Comparison of ENCODE assay signal across 8 cellular contexts in genomic region chr16:29973384-29974246, GRCh38. TPM values are rescaled to one million over a fixed set of nuclear protein-coding genes. Genes with fewer than 3 reads are reported as not detected.
DNase-seq lines count a peak whose midpoint lies in the region; ATAC-seq, FAIRE-seq and TF ChIP-seq lines count a peak whose summit lies in the region.

Gene TAOK2, plus strand, starts transcription at chr16:29973868. Its CDS starts 3,905 bp downstream, at chr16:29977773.

- H3K9ac ChIP-seq in keratinocyte (ENCODE audit: control insufficient read depth, extremely low read depth, insufficient read depth, low read length), result peak within 1 kb of the TSS; percentile 88

- peak; percentile 95 for ATAC-seq in HG03439 (IDR thresholded peaks at IDR 0.05; ENCODE audit: unreplicated experiment)

- peaks cover 11 to 17% of the 10 kb centered on the region in 2 experiments for H3K36me3 ChIP-seq in keratinocyte (ENCODE audit: control insufficient read depth in 2 of 2, extremely low read depth in 1 of 2, insufficient read depth in 2 of 2, low read length in 2 of 2)

- H3K4me1 ChIP-seq in keratinocyte (ENCODE audit: control insufficient read depth, extremely low read depth, insufficient read depth, low read length), result peaks cover 18% of the 10 kb centered on the region

- H3K9me3 ChIP-seq in keratinocyte (ENCODE audit: control insufficient read depth, low read depth, low read length), result no peaks in the 10 kb centered on the region

- TF ChIP-seq POLR2A in GM19193 (IDR thresholded peaks at IDR 0.05; ENCODE audit: extremely low read depth, insufficient read depth, insufficient read length), result peak; percentile 85

- TF ChIP-seq CTCF in keratinocyte (optimal IDR thresholded peaks at IDR 0.05 in 1 of 3, IDR thresholded peaks at IDR 0.05 in 1 of 3, conservative IDR thresholded peaks at IDR 0.05 in 1 of 3; ENCODE audit: extremely low read depth in 1 of 3, insufficient read depth in 2 of 3, low read length in 3 of 3), result no peak

- peaks cover 4% of the 10 kb centered on the region for H3K9me1 ChIP-seq in keratinocyte (ENCODE audit: control insufficient read depth, extremely low read depth, insufficient read depth, low read length)

- peak within 1 kb of the TSS; percentile 81 for H3K27ac ChIP-seq in keratinocyte (ENCODE audit: control insufficient read depth, insufficient read depth, low read length)

- H4K20me1 ChIP-seq in keratinocyte (ENCODE audit: control insufficient read depth, extremely low read depth, insufficient read depth, low read length), result peaks cover 22% of the 10 kb centered on the region

- peaks cover 43% of the 10 kb centered on the region for H3K79me2 ChIP-seq in keratinocyte (ENCODE audit: control insufficient read depth, insufficient read depth, low read length)

- FAIRE-seq in keratinocyte (lab: Jason Lieb, UNC), result no peak

- H3K4me3 ChIP-seq in keratinocyte (ENCODE audit: control insufficient read depth in 2 of 3, extremely low read depth in 1 of 3, insufficient read depth in 2 of 3, low read depth in 1 of 3, low read length in 3 of 3), result peak within 1 kb of the TSS; percentile 90 to 97 (median 97)

- no peaks in the 10 kb centered on the region for H3K27me3 ChIP-seq in keratinocyte (ENCODE audit: control insufficient read depth, extremely low read depth, insufficient read depth, low read length)

- H2AFZ ChIP-seq in keratinocyte (ENCODE audit: control insufficient read depth, low read length), result peak within 1 kb of the TSS; percentile 91

- dilution Hi-C loops in keratinocyte (cut with MboI; ENCODE audit: extremely low pct_ligation_motif_present, low sequenced_read_pairs), result no loop called here

- H3K4me2 ChIP-seq in keratinocyte (ENCODE audit: control insufficient read depth, extremely low read depth, insufficient read depth, low read depth, low read length), result peak within 1 kb of the TSS; percentile 80

- DNase-seq in Ammon's horn (ENCODE audit: low spot score) (peak; percentile 99), NCI-H510A (lab: John Stamatoyannopoulos, UW) (peak; percentile 99), cerebellar cortex (ENCODE audit: low spot score) (peak; percentile 99), keratinocyte (ENCODE audit: low read depth, low spot score) (peak; percentile 93)
- peak; percentile 97 for DNase-seq in activated CD4-positive, CD25-positive, alpha-beta regulatory T cell treated with anti-CD3 and anti-CD28 coated beads, Interleukin-2, amount 50 U/mL, for 72 hours
- peak; percentile 90 to 97 (median 96) for DNase-seq in stimulated activated CD4-positive, alpha-beta T cell treated with anti-CD3 and anti-CD28 coated beads, Interleukin-12 subunit alpha, Interleukin-12 subunit beta, amount 100 ng/mL, for 48 hours (ENCODE audit: low read depth in 2 of 3, low spot score in 1 of 3)

RNA-seq across cellular contexts. Expression of gene TAOK2, which starts in this region (rescaled TPM):
- polyA plus RNA-seq in keratinocyte, result 13.8 to 20.1 TPM (median 15.4 TPM) in 3 replicates
- 9.0 TPM for polyA plus RNA-seq in keratinocyte (2011; ENCODE audit: low read depth)
- polyA plus RNA-seq in keratinocyte (2011; cell fraction: cytosol; rRNA removed), result 4.8 and 9.4 TPM in 2 replicates
- polyA plus RNA-seq in keratinocyte (2011; cell fraction: nucleus; rRNA removed), result 35.1 and 37.7 TPM in 2 replicates
- polyA plus RNA-seq in keratinocyte (2012; ENCODE audit: low replicate concordance), result 10.6 and 21.5 TPM in 2 replicates
- 20.1 to 25.0 TPM (median 23.6 TPM) in 3 replicates for polyA minus RNA-seq in keratinocyte
- 24.4 TPM for polyA minus RNA-seq in keratinocyte (2011; cell fraction: cytosol; rRNA and poly(A)+ RNA removed)
- 26.7 and 29.9 TPM in 2 replicates for polyA minus RNA-seq in keratinocyte (2011; cell fraction: nucleus; rRNA and poly(A)+ RNA removed)

Comparison
In these comparisons a context has a peak if more than half of its experiments do, and no peak if none do; other contexts are left out.
1. Peak in every context shown above with its lines: DNase-seq, ATAC-seq, H3K4me3 ChIP-seq and H3K27ac ChIP-seq.